In the genomic region with DNA sequence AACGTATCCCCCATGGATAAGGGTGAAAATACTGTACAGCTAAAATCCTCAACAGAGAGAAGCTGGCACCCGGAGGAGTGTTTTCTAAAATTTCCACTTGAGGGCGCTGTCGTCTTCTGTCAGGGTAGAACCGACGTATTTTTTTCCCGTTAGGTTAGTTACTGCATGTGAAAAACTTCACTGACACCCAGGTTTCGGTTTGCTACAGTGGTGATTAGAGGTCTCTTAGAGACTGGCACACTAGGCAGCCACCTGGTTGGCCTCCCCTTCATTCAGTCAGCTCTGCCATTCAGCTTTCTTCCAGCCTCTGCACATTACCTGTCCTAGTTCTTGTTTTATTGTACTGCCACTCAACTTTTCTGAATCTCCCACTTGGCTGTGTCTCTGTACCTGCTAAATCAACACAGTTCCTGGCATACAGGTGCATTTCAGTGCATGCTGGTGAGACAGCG, we compare ENCODE assay signal across 8 cellular contexts. TPM values are rescaled to one million over a fixed set of nuclear protein-coding genes. Genes with fewer than 3 reads are reported as not detected.
DNase-seq lines count a peak whose midpoint lies in the region; ATAC-seq and TF ChIP-seq lines count a peak whose summit lies in the region.

No MANE protein-coding gene starts in this region.

- no peak overlapping the region for H4K91ac ChIP-seq in trophoblast cell (ENCODE audit: low read depth, low read length)

- H3K36me3 Mint-ChIP-seq in activated T-helper 1 cell treated with anti-CD3 and anti-CD28 coated beads, Interleukin-12 subunit alpha, Interleukin-12 subunit beta, Interleukin-2, Interleukin-4 antibody, amounts not matched to agents 30 ng/mL and 10 ng/mL and 1 ng/mL, durations not matched to agents 14 hours and 24 hours and 36 hours (ENCODE audit: low read depth): no peaks in the 10 kb centered on the region

- no peaks in the 10 kb centered on the region for H3K9me3 Mint-ChIP-seq in activated T-helper 1 cell treated with anti-CD3 and anti-CD28 coated beads, Interleukin-12 subunit alpha, Interleukin-12 subunit beta, Interleukin-2, Interleukin-4 antibody, amounts not matched to agents 30 ng/mL and 10 ng/mL and 1 ng/mL, durations not matched to agents 14 hours and 24 hours and 36 hours

- H2BK5ac ChIP-seq in trophoblast cell (ENCODE audit: low read depth, low read length, poor library complexity): no peak overlapping the region

- peak; percentile 57 for DNase-seq in GM13976 (ENCODE audit: low spot score)
- peak; percentile 41 for DNase-seq in HK-2 (ENCODE audit: unreplicated experiment)
- peak; percentile 56 for DNase-seq in RKO (ENCODE audit: low spot score)
- peak; percentile 30 for DNase-seq in activated T-helper 1 cell treated with anti-CD3 and anti-CD28 coated beads, Interleukin-12 subunit alpha, Interleukin-12 subunit beta, Interleukin-2, Interleukin-4 antibody, amounts not matched to agents 30 ng/mL and 10 ng/mL and 1 ng/mL, durations not matched to agents 14 hours and 24 hours and 36 hours (ENCODE audit: low spot score)
- DNase-seq in fibroblast of villous mesenchyme (ENCODE audit: low read depth): peak; percentile 64
- DNase-seq in trophoblast cell: peak; percentile 72 to 87
- no peak for DNase-seq in upper lobe of right lung

- no peaks in the 10 kb centered on the region for H3K79me1 ChIP-seq in trophoblast cell (ENCODE audit: low read length)

- H3K36me3 ChIP-seq in trophoblast cell (ENCODE audit: control insufficient read depth in 1 of 2, insufficient read depth in 2 of 2, low read length in 2 of 2): no peaks in the 10 kb centered on the region
- H3K36me3 ChIP-seq in upper lobe of right lung: no peaks in the 10 kb centered on the region

- H3K23ac ChIP-seq in trophoblast cell (ENCODE audit: low read length): no peak overlapping the region

- no peak overlapping the region for H3K9ac ChIP-seq in trophoblast cell (ENCODE audit: low read length)

- no peak overlapping the region for H2BK120ac ChIP-seq in trophoblast cell (ENCODE audit: insufficient read depth, low read length, poor library complexity)

- H3K4ac ChIP-seq in trophoblast cell (ENCODE audit: low read depth, low read length): no peak overlapping the region

- peaks cover 9% of the 10 kb centered on the region for H3K4me1 Mint-ChIP-seq in activated T-helper 1 cell treated with anti-CD3 and anti-CD28 coated beads, Interleukin-12 subunit alpha, Interleukin-12 subunit beta, Interleukin-2, Interleukin-4 antibody, amounts not matched to agents 30 ng/mL and 10 ng/mL and 1 ng/mL, durations not matched to agents 14 hours and 24 hours and 36 hours (ENCODE audit: low read depth)

- no peak overlapping the region for H3K27ac Mint-ChIP-seq in activated T-helper 1 cell treated with anti-CD3 and anti-CD28 coated beads, Interleukin-12 subunit alpha, Interleukin-12 subunit beta, Interleukin-2, Interleukin-4 antibody, amounts not matched to agents 30 ng/mL and 10 ng/mL and 1 ng/mL, durations not matched to agents 14 hours and 24 hours and 36 hours

- ATAC-seq in upper lobe of right lung: peak; percentile 85

- no peak overlapping the region for H3K27ac ChIP-seq in 22Rv1
- no peak overlapping the region for H3K27ac ChIP-seq in trophoblast cell (ENCODE audit: low read depth, low read length)
- no peak overlapping the region for H3K27ac ChIP-seq in upper lobe of right lung

- H3K79me2 ChIP-seq in trophoblast cell (ENCODE audit: control insufficient read depth, insufficient read depth, low read length, poor library complexity): no peaks in the 10 kb centered on the region

- H2AFZ ChIP-seq in trophoblast cell (ENCODE audit: insufficient read depth, low read length, poor library complexity): no peak overlapping the region

- no peak overlapping the region for H4K8ac ChIP-seq in trophoblast cell (ENCODE audit: low read depth, low read length)

- no peaks in the 10 kb centered on the region for H3K4me1 ChIP-seq in trophoblast cell (ENCODE audit: control insufficient read depth in 1 of 2, insufficient read depth in 2 of 2, low read length in 2 of 2)
- no peaks in the 10 kb centered on the region for H3K4me1 ChIP-seq in upper lobe of right lung

- no CpG with 5 or more reads among the region's 9 CpGs for WGBS in trophoblast cell (ENCODE audit: extremely low coverage, insufficient coverage, insufficient read length)

- intact Hi-C loops in activated T-helper 1 cell treated with anti-CD3 and anti-CD28 coated beads, Interleukin-12 subunit alpha, Interleukin-12 subunit beta, Interleukin-2, Interleukin-4 antibody, amounts not matched to agents 30 ng/mL and 10 ng/mL and 1 ng/mL, durations not matched to agents 14 hours and 24 hours and 36 hours (cut with micrococcal nuclease): loop anchor here (1.0 to 10.0 kb wide), 3 partner anchors 196 to 637 kb away; no protein-coding TSS in a partner anchor
- intact Hi-C loops in upper lobe of right lung (cut with DNase I): loop anchor here (5.0 kb wide), 1 partner anchor 195 kb away; no protein-coding TSS in a partner anchor

- H3K14ac ChIP-seq in trophoblast cell (ENCODE audit: low read length): no peak overlapping the region

- H3K4me2 ChIP-seq in trophoblast cell (ENCODE audit: low read length): no peak overlapping the region

- H3K27me3 ChIP-seq in trophoblast cell (ENCODE audit: insufficient read depth, low read length) (no peaks in the 10 kb centered on the region), upper lobe of right lung (no peaks in the 10 kb centered on the region)

- H3K9me3 ChIP-seq in trophoblast cell (ENCODE audit: insufficient read depth, low read depth, low read length): no peaks in the 10 kb centered on the region
- H3K9me3 ChIP-seq in upper lobe of right lung: no peaks in the 10 kb centered on the region

- H3K27me3 Mint-ChIP-seq in activated T-helper 1 cell treated with anti-CD3 and anti-CD28 coated beads, Interleukin-12 subunit alpha, Interleukin-12 subunit beta, Interleukin-2, Interleukin-4 antibody, amounts not matched to agents 30 ng/mL and 10 ng/mL and 1 ng/mL, durations not matched to agents 14 hours and 24 hours and 36 hours (ENCODE audit: insufficient read depth): peaks cover 33% of the 10 kb centered on the region

- H2AK5ac ChIP-seq in trophoblast cell (ENCODE audit: low read length): no peak overlapping the region

- no peak overlapping the region for H2BK12ac ChIP-seq in trophoblast cell (ENCODE audit: low read length)

- H4K12ac ChIP-seq in trophoblast cell (ENCODE audit: low read depth, low read length): no peak overlapping the region

- H3K4me3 ChIP-seq in fibroblast of villous mesenchyme (ENCODE audit: low read depth, low read length) (no peak overlapping the region), trophoblast cell (ENCODE audit: low read depth, low read length) (no peak overlapping the region), upper lobe of right lung (no peak overlapping the region)

- no peak overlapping the region for H3K4me3 Mint-ChIP-seq in activated T-helper 1 cell treated with anti-CD3 and anti-CD28 coated beads, Interleukin-12 subunit alpha, Interleukin-12 subunit beta, Interleukin-2, Interleukin-4 antibody, amounts not matched to agents 30 ng/mL and 10 ng/mL and 1 ng/mL, durations not matched to agents 14 hours and 24 hours and 36 hours

- TF ChIP-seq CTCF in 22Rv1 (IDR thresholded peaks at IDR 0.05) (peak; percentile 88), GM13976 (IDR thresholded peaks at IDR 0.05; ENCODE audit: borderline replicate concordance, control extremely low read depth, extremely low read depth, insufficient read depth, missing control alignments) (peak; percentile 51), fibroblast of villous mesenchyme (IDR thresholded peaks at IDR 0.05; ENCODE audit: insufficient read depth, low read depth, low read length) (peak; percentile 70), upper lobe of right lung (IDR thresholded peaks at IDR 0.05) (peak; percentile 72)

- in situ Hi-C loops in GM13976 (cut with MboI; ENCODE audit: low sequenced_read_pairs, unreplicated experiment): loop anchor here (5.0 kb wide), 1 partner anchor 190 kb away; no protein-coding TSS in a partner anchor

- H3K18ac ChIP-seq in trophoblast cell (ENCODE audit: low read length): no peak overlapping the region

RNA-seq across cellular contexts. Expression of a gene that starts 18.4 kb away (rescaled TPM):
- not detected in 2 replicates for total RNA-seq in activated T-helper 1 cell treated with anti-CD3 and anti-CD28 coated beads, Interleukin-12 subunit alpha, Interleukin-12 subunit beta, Interleukin-2, Interleukin-4 antibody, amounts not matched to agents 30 ng/mL and 10 ng/mL and 1 ng/mL, durations not matched to agents 14 hours and 24 hours and 36 hours
- total RNA-seq in fibroblast of villous mesenchyme (not detected in 2 replicates), upper lobe of right lung (0.67 TPM)
- 0.07 TPM in 1 of 2 replicates, not detected in the other for polyA plus RNA-seq in trophoblast cell (2013)
